Comparison of ENCODE assay signal across 10 cellular contexts in the genomic region with DNA sequence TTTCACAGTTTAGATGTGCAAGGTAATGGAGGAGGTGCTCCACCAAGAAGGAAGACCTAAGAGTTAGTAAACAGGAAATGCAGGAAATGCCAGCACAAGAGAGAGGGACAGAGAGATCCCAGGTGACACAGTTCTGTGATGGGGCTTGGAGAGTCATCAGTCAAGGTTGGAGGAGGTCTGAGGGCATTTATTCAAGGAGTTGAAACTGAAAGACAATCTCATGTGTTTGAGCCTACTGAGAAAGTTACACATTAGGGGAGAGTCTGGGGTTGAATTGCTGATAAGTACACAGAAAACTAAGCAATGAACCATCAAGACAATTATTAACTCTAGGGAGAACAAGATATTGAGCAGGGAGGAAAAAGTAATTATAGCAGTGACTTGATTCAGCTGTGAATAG.
A peak's percentile ranks its signal among the peaks of the same experiment; 100 is the strongest.
DNase-seq lines count a peak whose midpoint lies in the region; ATAC-seq and TF ChIP-seq lines count a peak whose summit lies in the region.
"Had no signal": no experiment of that assay in that cellular context is flagged by ENCODE, and none has a peak within 500 bp of the region (broad histone marks: within the 10 kb centered on the region; RNA-seq: fewer than 3 reads in every experiment).

No MANE protein-coding gene starts in this region.

- H3K27me3 ChIP-seq in Caco-2 (replicated peaks; ENCODE audit: control insufficient read depth, insufficient read depth, low read length) = no peaks in the 10 kb centered on the region
- no peaks in the 10 kb centered on the region for H3K27me3 ChIP-seq in body of pancreas
- H3K27me3 ChIP-seq in foreskin keratinocyte = no peaks in the 10 kb centered on the region

- TF ChIP-seq POLR2A in body of pancreas (IDR thresholded peaks at IDR 0.05) = no peak

- peak; percentile 89 for ATAC-seq in GM19324 (IDR thresholded peaks at IDR 0.05; ENCODE audit: low FRiP score, unreplicated experiment)
- peak; percentile 90 for ATAC-seq in HG02973 (IDR thresholded peaks at IDR 0.05; ENCODE audit: unreplicated experiment)
- ATAC-seq in body of pancreas = peak; percentile 38
- no peak for ATAC-seq in foreskin keratinocyte

- H3K4me1 Mint-ChIP-seq in Caco-2 (ENCODE audit: low read depth, unreplicated experiment) = peaks cover 36% of the 10 kb centered on the region

- H3K4me1 ChIP-seq in Caco-2 = peaks cover 34% of the 10 kb centered on the region
- H3K4me1 ChIP-seq in body of pancreas = peaks cover 35% of the 10 kb centered on the region
- H3K4me1 ChIP-seq in foreskin keratinocyte = no peaks in the 10 kb centered on the region

- BruUV-seq in Caco-2 (replicated peaks; lab: Mats Ljungman, UMichigan) = no TSS peak

- POLR2A ChIA-PET in Caco-2 (lab: Charles Lee) = no interaction called here

- peaks cover 79% of the 10 kb centered on the region for H3K36me3 Mint-ChIP-seq in Caco-2 (ENCODE audit: insufficient read depth, unreplicated experiment)

- intact Hi-C loops in Caco-2 (cut with micrococcal nuclease; ENCODE audit: unreplicated experiment) (no loop called here), body of pancreas (cut with DNase I) (no loop called here)

- H3K9me3 ChIP-seq in Caco-2 = no peaks in the 10 kb centered on the region
- no peaks in the 10 kb centered on the region for H3K9me3 ChIP-seq in body of pancreas

- CTCF ChIA-PET in Caco-2 (lab: Charles Lee) = no interaction called here

- H3K27ac ChIP-seq in body of pancreas (peak overlapping the region in 3 of 4 donors; percentile 37 to 68 (median 43)), foreskin keratinocyte (no peak overlapping the region)

- H3K4me3 ChIP-seq in Caco-2 (ENCODE audit: low read depth, low read length) (no peak overlapping the region), body of pancreas (no peak overlapping the region)

- H3K27me3 Mint-ChIP-seq in Caco-2 (ENCODE audit: insufficient read depth, unreplicated experiment) = no peaks in the 10 kb centered on the region
- H3K27me3 Mint-ChIP-seq: activated CD4-positive, alpha-beta memory T cell treated with anti-CD3 and anti-CD28 coated beads for 36 hours had no signal

- DNase-seq in Caco-2 (no peak), body of pancreas (no peak), NCI-H526 treated with DMSO at 0.1 percent for 48 hours (lab: John Stamatoyannopoulos, UW) (no peak), foreskin keratinocyte (no peak), SKM-1 treated with dmso at 0.1 percent for 144 hours (lab: John Stamatoyannopoulos, UW; ENCODE audit: unreplicated experiment) (no peak)
- no peak for DNase-seq in activated CD4-positive, CD25-positive, alpha-beta regulatory T cell (lab: John Stamatoyannopoulos, UW)
- DNase-seq: activated CD4-positive, alpha-beta memory T cell treated with anti-CD3 and anti-CD28 coated beads for 36 hours; DMS153 had no signal

- H3K4me3 Mint-ChIP-seq in Caco-2 (ENCODE audit: unreplicated experiment) = no peak overlapping the region
- H3K4me3 Mint-ChIP-seq: activated CD4-positive, alpha-beta memory T cell treated with anti-CD3 and anti-CD28 coated beads for 36 hours had no signal

- H3K36me3 ChIP-seq in Caco-2 (ENCODE audit: control insufficient read depth, insufficient read depth, low read length) (peaks cover 5% of the 10 kb centered on the region; the same call in 1 of the 2 replicates), body of pancreas (replicated peaks in 1 of 2; ENCODE audit: insufficient read depth in 1 of 2, low read depth in 2 of 2) (no peaks in the 10 kb centered on the region)

- peak overlapping the region; percentile 28 for H3K27ac Mint-ChIP-seq in Caco-2 (ENCODE audit: unreplicated experiment)
- H3K27ac Mint-ChIP-seq: activated CD4-positive, alpha-beta memory T cell treated with anti-CD3 and anti-CD28 coated beads for 36 hours had no signal

- TF ChIP-seq CTCF in Caco-2 (IDR thresholded peaks at IDR 0.05; ENCODE audit: insufficient read depth in 1 of 2, low read depth in 1 of 2, low read length in 1 of 2, severe bottlenecking in 1 of 2, unreplicated experiment in 1 of 2) = no peak
- no peak for TF ChIP-seq CTCF in body of pancreas (IDR thresholded peaks at IDR 0.05)
- TF ChIP-seq CTCF in foreskin keratinocyte (conservative IDR thresholded peaks at IDR 0.05) = no peak

- no peaks in the 10 kb centered on the region for H3K9me3 Mint-ChIP-seq in Caco-2 (ENCODE audit: unreplicated experiment)
- H3K9me3 Mint-ChIP-seq: activated CD4-positive, alpha-beta memory T cell treated with anti-CD3 and anti-CD28 coated beads for 36 hours had no signal
